1 cellular context compared by ENCODE assay signal in genomic region chr5:174340221-174340620, GRCh38.
TF ChIP-seq lines count a peak whose summit lies in the region.

No MANE protein-coding gene starts in this region.

TF ChIP-seq in H1, 55 proteins besides CTCF, POLR2A, EP300 and RAD21:
- TF ChIP-seq CHD7 (IDR thresholded peaks at IDR 0.05; ENCODE audit: insufficient replicate concordance, low read length), result no peak
- TF ChIP-seq BACH1 (IDR thresholded peaks at IDR 0.05; ENCODE audit: low read length), result no peak
- TF ChIP-seq ZNF274 (IDR thresholded peaks at IDR 0.05; ENCODE audit: borderline replicate concordance, extremely low read depth, low read length), result no peak
- TF ChIP-seq USF2 (IDR thresholded peaks at IDR 0.05; ENCODE audit: low read length), result no peak
- TF ChIP-seq RXRA (IDR thresholded peaks at IDR 0.05; ENCODE audit: insufficient read depth, low read depth, low read length), result no peak
- TF ChIP-seq ATF2 (IDR thresholded peaks at IDR 0.05; ENCODE audit: low read length), result no peak
- no peak for TF ChIP-seq E2F6 (IDR thresholded peaks at IDR 0.05)
- TF ChIP-seq ATF3 (IDR thresholded peaks at IDR 0.05; ENCODE audit: insufficient read depth, low read depth, low read length), result no peak
- TF ChIP-seq CHD1 (IDR thresholded peaks at IDR 0.05; ENCODE audit: low read depth, low read length), result no peak
- TF ChIP-seq SIX5 (IDR thresholded peaks at IDR 0.05; ENCODE audit: low read depth, low read length), result no peak
- TF ChIP-seq KDM4A (IDR thresholded peaks at IDR 0.05; ENCODE audit: low read depth, low read length, severe bottlenecking), result no peak
- no peak for TF ChIP-seq BCL11A (IDR thresholded peaks at IDR 0.05; ENCODE audit: low read depth in 2 of 2, low read length in 2 of 2)
- TF ChIP-seq PHF8 (conservative IDR thresholded peaks at IDR 0.05; ENCODE audit: low read depth, low read length), result no peak
- TF ChIP-seq TAF7 (optimal IDR thresholded peaks at IDR 0.05; ENCODE audit: borderline replicate concordance, low read depth, low read length), result no peak
- no peak for TF ChIP-seq TAF1 (IDR thresholded peaks at IDR 0.05; ENCODE audit: low read depth, low read length)
- no peak for TF ChIP-seq TCF12 (IDR thresholded peaks at IDR 0.05; ENCODE audit: low read depth, low read length)
- TF ChIP-seq KDM5A (IDR thresholded peaks at IDR 0.05; ENCODE audit: low read length), result no peak
- TF ChIP-seq RBBP5 (IDR thresholded peaks at IDR 0.05; ENCODE audit: borderline replicate concordance, low read depth, low read length), result no peak
